In genomic region chr4:53706422-53707032, GRCh38 we compare ENCODE assay signal across 8 cellular contexts.
DNase-seq lines count a peak whose midpoint lies in the region; ATAC-seq and TF ChIP-seq lines count a peak whose summit lies in the region.

No MANE protein-coding gene starts in this region.

- DNase-seq in NCI-H82 (lab: John Stamatoyannopoulos, UW) (peak; percentile 51), NCI-H82 treated with DMSO at 0.1 percent for 48 hours (lab: John Stamatoyannopoulos, UW; ENCODE audit: unreplicated experiment) (no peak), RKO (ENCODE audit: low spot score) (peak; percentile 40), fibroblast of the aortic adventitia (ENCODE audit: low read depth) (peak; percentile 89), prostate gland (ENCODE audit: low spot score) (peak; percentile 13), activated gamma-delta T cell (lab: John Stamatoyannopoulos, UW) (no peak), ecto neural progenitor cell (ENCODE audit: low spot score) (no peak)

- H3K27me3 ChIP-seq in prostate gland (replicated peaks; ENCODE audit: insufficient read depth): no peaks in the 10 kb centered on the region

- no peaks in the 10 kb centered on the region for H3K9me3 ChIP-seq in prostate gland

- TF ChIP-seq CTCF in fibroblast of the aortic adventitia (IDR thresholded peaks at IDR 0.05; ENCODE audit: insufficient read depth, low read length) (peak; percentile 72), prostate gland (IDR thresholded peaks at IDR 0.05) (peak in 3 of 4 experiments; percentile 37 to 45 (median 37))

- no peaks in the 10 kb centered on the region for H3K4me1 ChIP-seq in prostate gland (replicated peaks)

- H3K4me3 ChIP-seq in fibroblast of the aortic adventitia (ENCODE audit: low read depth, low read length) (no peak overlapping the region), prostate gland (no peak overlapping the region)

- TF ChIP-seq POLR2A in prostate gland (IDR thresholded peaks at IDR 0.05): no peak

- intact Hi-C loops in prostate gland (cut with DNase I): loop anchor here (10.0 kb wide), 1 partner anchor 518 kb away; the partner anchor contains the start of gene PDGFRA

- no peak overlapping the region for H3K27ac ChIP-seq in prostate gland

- 65% methylated on average over 8 of the region's 8 CpGs for WGBS in prostate gland

- peak; percentile 26 for ATAC-seq in HG03354 (IDR thresholded peaks at IDR 0.05; ENCODE audit: poor library complexity, severe bottlenecking, unreplicated experiment)

- no peaks in the 10 kb centered on the region for H3K36me3 ChIP-seq in prostate gland

Comparison
In these comparisons a context has a peak if more than half of its experiments do, and no peak if none do; other contexts are left out.
1. DNase-seq: peak in NCI-H82 (single experiment), RKO (single experiment), fibroblast of the aortic adventitia (single experiment) and prostate gland (single experiment); none in NCI-H82 treated with DMSO at 0.1 percent for 48 hours (single experiment), activated gamma-delta T cell (single experiment) and ecto neural progenitor cell (single experiment).